Comparison of ENCODE assay signal across 2 cellular contexts in the genomic region with DNA sequence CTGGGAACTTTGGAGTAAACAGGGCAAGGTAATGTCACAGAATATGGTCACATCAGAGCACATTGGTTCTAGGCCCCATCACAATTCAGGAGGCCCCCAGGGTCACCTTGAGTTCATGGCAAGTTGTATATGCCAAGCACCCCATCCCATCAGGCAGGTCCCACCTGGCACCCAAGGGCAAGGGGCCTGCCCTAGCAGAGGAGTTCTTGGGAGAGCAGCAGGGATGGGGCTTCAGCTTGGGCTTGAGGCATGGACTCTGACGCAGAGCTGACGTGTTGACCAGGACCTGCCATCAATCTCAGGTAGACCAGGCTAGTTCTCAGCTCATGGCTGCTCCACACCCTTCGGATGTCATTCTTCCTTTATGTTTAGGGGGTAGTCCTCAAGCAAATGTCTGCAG.
TF ChIP-seq lines count a peak whose summit lies in the region.

No MANE protein-coding gene starts in this region.

TF ChIP-seq in IMR-90, 13 proteins besides CTCF, POLR2A, EP300 and RAD21:
- TF ChIP-seq, protein P1, sequence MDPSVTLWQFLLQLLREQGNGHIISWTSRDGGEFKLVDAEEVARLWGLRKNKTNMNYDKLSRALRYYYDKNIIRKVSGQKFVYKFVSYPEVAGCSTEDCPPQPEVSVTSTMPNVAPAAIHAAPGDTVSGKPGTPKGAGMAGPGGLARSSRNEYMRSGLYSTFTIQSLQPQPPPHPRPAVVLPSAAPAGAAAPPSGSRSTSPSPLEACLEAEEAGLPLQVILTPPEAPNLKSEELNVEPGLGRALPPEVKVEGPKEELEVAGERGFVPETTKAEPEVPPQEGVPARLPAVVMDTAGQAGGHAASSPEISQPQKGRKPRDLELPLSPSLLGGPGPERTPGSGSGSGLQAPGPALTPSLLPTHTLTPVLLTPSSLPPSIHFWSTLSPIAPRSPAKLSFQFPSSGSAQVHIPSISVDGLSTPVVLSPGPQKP (IDR thresholded peaks at IDR 0.05; ENCODE audit: borderline replicate concordance, low read depth, low read length): no peak
- TF ChIP-seq MAZ (IDR thresholded peaks at IDR 0.05; ENCODE audit: borderline replicate concordance, low read depth, low read length): no peak
- TF ChIP-seq RCOR1 (IDR thresholded peaks at IDR 0.05; ENCODE audit: insufficient replicate concordance, low read length): no peak
- no peak for TF ChIP-seq SMC3 (IDR thresholded peaks at IDR 0.05; ENCODE audit: low read depth, low read length)
- no peak for TF ChIP-seq CEBPB (IDR thresholded peaks at IDR 0.05; ENCODE audit: low read depth, low read length)
- TF ChIP-seq CHD1 (IDR thresholded peaks at IDR 0.05; ENCODE audit: low read depth, low read length): no peak
- no peak for TF ChIP-seq NFE2L2 (IDR thresholded peaks at IDR 0.05; ENCODE audit: low read depth, low read length)
- TF ChIP-seq FOS (IDR thresholded peaks at IDR 0.05; ENCODE audit: low read depth, low read length): no peak
- TF ChIP-seq, protein P2, sequence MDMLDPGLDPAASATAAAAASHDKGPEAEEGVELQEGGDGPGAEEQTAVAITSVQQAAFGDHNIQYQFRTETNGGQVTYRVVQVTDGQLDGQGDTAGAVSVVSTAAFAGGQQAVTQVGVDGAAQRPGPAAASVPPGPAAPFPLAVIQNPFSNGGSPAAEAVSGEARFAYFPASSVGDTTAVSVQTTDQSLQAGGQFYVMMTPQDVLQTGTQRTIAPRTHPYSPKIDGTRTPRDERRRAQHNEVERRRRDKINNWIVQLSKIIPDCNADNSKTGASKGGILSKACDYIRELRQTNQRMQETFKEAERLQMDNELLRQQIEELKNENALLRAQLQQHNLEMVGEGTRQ (IDR thresholded peaks at IDR 0.05; ENCODE audit: low read depth, low read length): no peak
- no peak for TF ChIP-seq MXI1 (IDR thresholded peaks at IDR 0.05; ENCODE audit: borderline replicate concordance, low read depth, low read length)
- TF ChIP-seq MAFK (IDR thresholded peaks at IDR 0.05; ENCODE audit: low read depth, low read length): no peak
- TF ChIP-seq RFX5 (IDR thresholded peaks at IDR 0.05; ENCODE audit: low read depth, low read length): no peak
- TF ChIP-seq BHLHE40 (IDR thresholded peaks at IDR 0.05; ENCODE audit: low read depth, low read length): no peak

TF ChIP-seq in HepG2, 621 proteins besides CTCF, POLR2A, EP300 and RAD21:
- TF ChIP-seq, protein P3, sequence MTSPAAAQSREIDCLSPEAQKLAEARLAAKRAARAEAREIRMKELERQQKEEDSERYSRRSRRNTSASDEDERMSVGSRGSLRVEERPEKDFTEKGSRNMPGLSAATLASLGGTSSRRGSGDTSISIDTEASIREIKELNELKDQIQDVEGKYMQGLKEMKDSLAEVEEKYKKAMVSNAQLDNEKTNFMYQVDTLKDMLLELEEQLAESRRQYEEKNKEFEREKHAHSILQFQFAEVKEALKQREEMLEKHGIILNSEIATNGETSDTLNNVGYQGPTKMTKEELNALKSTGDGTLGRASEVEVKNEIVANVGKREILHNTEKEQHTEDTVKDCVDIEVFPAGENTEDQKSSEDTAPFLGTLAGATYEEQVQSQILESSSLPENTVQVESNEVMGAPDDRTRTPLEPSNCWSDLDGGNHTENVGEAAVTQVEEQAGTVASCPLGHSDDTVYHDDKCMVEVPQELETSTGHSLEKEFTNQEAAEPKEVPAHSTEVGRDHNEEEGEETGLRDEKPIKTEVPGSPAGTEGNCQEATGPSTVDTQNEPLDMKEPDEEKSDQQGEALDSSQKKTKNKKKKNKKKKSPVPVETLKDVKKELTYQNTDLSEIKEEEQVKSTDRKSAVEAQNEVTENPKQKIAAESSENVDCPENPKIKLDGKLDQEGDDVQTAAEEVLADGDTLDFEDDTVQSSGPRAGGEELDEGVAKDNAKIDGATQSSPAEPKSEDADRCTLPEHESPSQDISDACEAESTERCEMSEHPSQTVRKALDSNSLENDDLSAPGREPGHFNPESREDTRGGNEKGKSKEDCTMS (CRISPR knock-in tag; conservative IDR thresholded peaks at IDR 0.05): no peak
TF ChIP-seq in HepG2: peak in this region for 0.
